1 cellular context compared by ENCODE assay signal in the genomic region with DNA sequence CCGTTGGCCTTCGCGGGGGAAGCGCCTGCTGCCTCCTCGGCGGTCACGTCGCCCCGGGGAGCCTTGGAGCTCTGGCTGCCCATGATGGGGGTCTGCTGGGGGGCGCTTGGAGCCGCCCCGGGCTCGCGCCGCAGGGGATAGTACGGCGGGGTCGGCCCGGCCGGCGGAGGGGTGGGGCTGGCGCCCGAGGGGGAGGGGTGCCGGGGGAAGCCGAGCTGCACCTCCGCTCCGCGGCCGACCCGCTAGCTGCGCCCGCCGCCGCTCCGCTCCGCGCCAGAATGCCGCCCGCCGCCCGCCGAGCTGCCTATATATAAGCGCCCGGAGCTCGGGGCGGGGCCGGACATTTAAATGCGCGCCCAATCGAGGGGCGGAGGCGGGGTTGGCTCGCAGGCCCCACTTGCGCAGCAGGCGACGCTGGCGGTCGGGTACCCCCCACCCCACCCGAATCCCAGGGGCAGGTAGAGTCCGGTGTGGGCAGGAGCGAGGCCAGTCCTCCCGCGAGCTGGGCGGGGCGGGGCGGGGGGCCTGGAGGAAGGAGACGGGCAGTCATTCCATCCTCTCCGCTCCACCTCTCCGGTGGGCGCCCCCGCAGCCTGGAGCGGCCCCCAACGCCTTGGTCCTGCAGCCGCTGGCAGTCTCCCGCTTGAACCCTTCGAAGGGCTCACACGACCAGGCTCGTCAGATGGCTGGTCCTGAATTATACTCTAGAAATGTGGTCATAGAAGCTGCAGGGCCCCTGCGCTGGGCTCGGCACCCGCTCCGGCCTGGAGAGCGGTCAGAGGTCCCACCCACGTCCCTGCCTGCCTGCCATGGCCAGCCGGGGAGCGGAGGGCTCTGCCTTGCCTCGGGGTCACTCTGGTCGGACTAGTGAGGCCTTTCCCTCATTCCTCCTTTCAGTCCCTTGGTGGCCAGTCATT.
TF ChIP-seq lines count a peak whose summit lies in the region.

A gene with protein sequence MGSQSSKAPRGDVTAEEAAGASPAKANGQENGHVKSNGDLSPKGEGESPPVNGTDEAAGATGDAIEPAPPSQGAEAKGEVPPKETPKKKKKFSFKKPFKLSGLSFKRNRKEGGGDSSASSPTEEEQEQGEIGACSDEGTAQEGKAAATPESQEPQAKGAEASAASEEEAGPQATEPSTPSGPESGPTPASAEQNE (minus strand): TSS at position 283 of the 917 bp plus-strand sequence. CDS start 200 bp downstream, at position 83.

TF ChIP-seq in HepG2, 621 proteins besides CTCF, POLR2A, EP300 and RAD21 (continued from another document):
- TF ChIP-seq ZNF670 (CRISPR knock-in tag; IDR thresholded peaks at IDR 0.05; ENCODE audit: borderline replicate concordance) (no peak), HHEX (CRISPR knock-in tag; IDR thresholded peaks at IDR 0.05) (no peak), DNMT1 (CRISPR knock-in tag; IDR thresholded peaks at IDR 0.05) (no peak), ZNF883 (CRISPR knock-in tag; IDR thresholded peaks at IDR 0.05; ENCODE audit: not compliant biosample characterization) (no peak), EEA1 (CRISPR knock-in tag; IDR thresholded peaks at IDR 0.05; ENCODE audit: borderline replicate concordance) (peak; percentile 65; the same call in 1 of the 2 replicates), TSC22D2 (CRISPR knock-in tag; IDR thresholded peaks at IDR 0.05; ENCODE audit: borderline replicate concordance) (no peak)
